ENCODE assay signal across 15 cellular contexts in genomic region chr17:32314636-32315035, GRCh38. TPM values are rescaled to one million over a fixed set of nuclear protein-coding genes. Genes with fewer than 3 reads are reported as not detected.
DNase-seq lines count a peak whose midpoint lies in the region; TF ChIP-seq lines count a peak whose summit lies in the region.
"Had no signal": no experiment of that assay in that cellular context is flagged by ENCODE, and none has a peak within 500 bp of the region (broad histone marks: within the 10 kb centered on the region; RNA-seq: fewer than 3 reads in every experiment).

No MANE protein-coding gene starts in this region.

- DNase-seq in DMS 273 (lab: John Stamatoyannopoulos, UW; ENCODE audit: unreplicated experiment), result peak; percentile 83
- DNase-seq in DMS 273 treated with DMSO at 0.1 percent for 48 hours (lab: John Stamatoyannopoulos, UW), result no peak
- peak; percentile 10 for DNase-seq in NCI-H446 treated with DMSO at 0.1 percent for 48 hours (lab: John Stamatoyannopoulos, UW)
- DNase-seq in neural progenitor cell (ENCODE audit: low spot score), result no peak
- no peak for DNase-seq in anterior cingulate cortex (lab: John Stamatoyannopoulos, UW)
- DNase-seq in tibial nerve (ENCODE audit: low spot score in 2 of 2), result no peak
- no peak for DNase-seq in OCI-M1 (lab: John Stamatoyannopoulos, UW)
- DNase-seq: CD8-positive, alpha-beta T cell; H9 had no signal

- H3K4me1 Mint-ChIP-seq in brain (peaks cover 31% of the 10 kb centered on the region), neural progenitor cell (peaks cover 43% of the 10 kb centered on the region)

- no peaks in the 10 kb centered on the region for H3K79me2 ChIP-seq in neural progenitor cell (ENCODE audit: low read depth)

- H3K27ac Mint-ChIP-seq in brain, result peak overlapping the region in 3 of 5 experiments; percentile 38 to 75 (median 52)
- H3K27ac Mint-ChIP-seq in neural progenitor cell, result no peak overlapping the region
- H3K27ac Mint-ChIP-seq: CD14-positive monocyte; CD8-positive, alpha-beta T cell; GM23338 had no signal

- no peak overlapping the region for H3K9ac ChIP-seq in neural progenitor cell

- TF ChIP-seq CTCF in brain (conservative IDR thresholded peaks at IDR 0.05) (no peak), neural progenitor cell (IDR thresholded peaks at IDR 0.05) (no peak), tibial nerve (IDR thresholded peaks at IDR 0.05) (no peak)

- 87 to 88% methylated on average over 9 of the region's 9 CpGs for WGBS in tibial nerve, 2 donors

- H3K4me1 ChIP-seq in neural progenitor cell (peaks cover 25% of the 10 kb centered on the region), tibial nerve (peaks cover 0 to 8% (median 0%) of the 10 kb centered on the region in 4 donors)

- H3K27me3 Mint-ChIP-seq in brain (peaks cover 6% of the 10 kb centered on the region), neural progenitor cell (ENCODE audit: insufficient read depth, low read depth) (peaks cover 10% of the 10 kb centered on the region)

- peaks cover 0 to 2% (median 0%) of the 10 kb centered on the region in 5 experiments for H3K9me3 Mint-ChIP-seq in brain
- H3K9me3 Mint-ChIP-seq in neural progenitor cell, result peaks cover 2% of the 10 kb centered on the region
- H3K9me3 Mint-ChIP-seq: CD8-positive, alpha-beta T cell; GM23338; H9 had no signal

- H3K4me3 Mint-ChIP-seq in brain, result no peak overlapping the region
- H3K4me3 Mint-ChIP-seq in neural progenitor cell, result peak overlapping the region; percentile 71
- H3K4me3 Mint-ChIP-seq: CD14-positive monocyte; CD8-positive, alpha-beta T cell; GM23338; H9 had no signal

- H3K4me3 ChIP-seq in neural progenitor cell (no peak overlapping the region), tibial nerve (no peak overlapping the region)
- H3K4me3 ChIP-seq: GM12878, GM23338 had no signal

- H3F3A ChIP-seq in neural progenitor cell (ENCODE audit: low read depth), result peaks cover 21% of the 10 kb centered on the region

- H3K27ac ChIP-seq in neural progenitor cell (no peak overlapping the region), tibial nerve (no peak overlapping the region)
- H3K27ac ChIP-seq: 22Rv1 had no signal

- peak overlapping the region; percentile 31 for H3K4me2 ChIP-seq in neural progenitor cell
- H3K4me2 ChIP-seq: GM23338 had no signal

- TF ChIP-seq EP300 in tibial nerve (IDR thresholded peaks at IDR 0.05), result no peak

- H3K36me3 ChIP-seq in neural progenitor cell, result no peaks in the 10 kb centered on the region
- H3K36me3 ChIP-seq in tibial nerve, result no peaks in the 10 kb centered on the region

- H3K27me3 ChIP-seq in neural progenitor cell, result no peaks in the 10 kb centered on the region
- no peaks in the 10 kb centered on the region for H3K27me3 ChIP-seq in tibial nerve

- H3K9me3 ChIP-seq in neural progenitor cell (ENCODE audit: low read depth) (no peaks in the 10 kb centered on the region), tibial nerve (no peaks in the 10 kb centered on the region)

- TF ChIP-seq POLR2A in tibial nerve (IDR thresholded peaks at IDR 0.05), result no peak

- no peak overlapping the region for H2AFZ ChIP-seq in neural progenitor cell (replicated peaks)
- H2AFZ ChIP-seq: GM23338 had no signal

- H3K36me3 Mint-ChIP-seq in brain (peaks cover 7% of the 10 kb centered on the region), neural progenitor cell (no peaks in the 10 kb centered on the region)
- H3K36me3 Mint-ChIP-seq: CD14-positive monocyte; CD8-positive, alpha-beta T cell had no signal

- no peaks in the 10 kb centered on the region for H4K20me1 ChIP-seq in neural progenitor cell (ENCODE audit: low read depth)

RNA-seq across cellular contexts. Expression of gene C17orf75, which starts 27.3 kb away (rescaled TPM):
- 29.8 TPM for polyA plus RNA-seq in brain (ENCODE audit: insufficient read depth, low read depth, low replicate concordance)
- 38.2 and 57.4 TPM in 2 replicates for total RNA-seq in neural progenitor cell (ENCODE audit: low replicate concordance)
- total RNA-seq in tibial nerve, result 10 to 100 TPM in 3 of 4 donors, 1 to 10 TPM in 1; 5.9 to 20.2 (median 16.8) TPM

RNA-seq across cellular contexts. Expression of gene ZNF207, which starts 35.3 kb away (rescaled TPM):
- polyA plus RNA-seq in brain (ENCODE audit: insufficient read depth, low read depth, low replicate concordance), result 139 TPM
- total RNA-seq in neural progenitor cell (ENCODE audit: low replicate concordance), result 214 and 304 TPM in 2 replicates
- 100 to 1,000 TPM; 121 to 195 (median 152) TPM for total RNA-seq in tibial nerve

RNA-seq across cellular contexts. Expression of gene RHBDL3, which starts 49.0 kb away (rescaled TPM):
- 26.6 TPM for polyA plus RNA-seq in brain (ENCODE audit: insufficient read depth, low read depth, low replicate concordance)
- total RNA-seq in neural progenitor cell (ENCODE audit: low replicate concordance) (2.5 and 3.7 TPM in 2 replicates), tibial nerve (under 1 TPM in 1 of 4 donors, not detected in 3; 0.30 TPM)
- total RNA-seq: CD8-positive, alpha-beta T cell had no signal
- polyA plus RNA-seq: CD14-positive monocyte, HepG2 had no signal

Comparison
In these comparisons a context has a peak if more than half of its experiments do, and no peak if none do; other contexts are left out.
1. DNase-seq: peak in DMS 273 (single experiment) and NCI-H446 treated with DMSO at 0.1 percent for 48 hours (single experiment); none in DMS 273 treated with DMSO at 0.1 percent for 48 hours (single experiment), neural progenitor cell (single experiment), anterior cingulate cortex (0 of 58), tibial nerve (0 of 2) and OCI-M1 (single experiment).